In genomic region chr3:147915057-147915456, GRCh38 we compare ENCODE assay signal across 24 cellular contexts.
A peak's percentile ranks its signal among the peaks of the same experiment; 100 is the strongest.
DNase-seq lines count a peak whose midpoint lies in the region; ATAC-seq, FAIRE-seq and TF ChIP-seq lines count a peak whose summit lies in the region.
"Had no signal": no experiment of that assay in that cellular context is flagged by ENCODE, and none has a peak within 500 bp of the region (broad histone marks: within the 10 kb centered on the region; RNA-seq: fewer than 3 reads in every experiment).

No MANE protein-coding gene starts in this region.

- no peak overlapping the region for H2AK9ac ChIP-seq in IMR-90 (replicated peaks; ENCODE audit: low read depth, low read length, poor library complexity)

- H3K27ac ChIP-seq in IMR-90 (ENCODE audit: insufficient read depth, low read length) (no peak overlapping the region), GM12878 (ENCODE audit: control insufficient read depth, insufficient read depth) (no peak overlapping the region)
- H3K27ac ChIP-seq: C4-2B, hepatocyte, neural progenitor cell, WERI-Rb-1 had no signal

- H3K4me3 ChIP-seq in IMR-90 (ENCODE audit: insufficient read depth, low read depth, low read length) (no peak overlapping the region), GM12878 (no peak overlapping the region)
- H3K4me3 ChIP-seq: hepatocyte, neural progenitor cell had no signal

- H2BK20ac ChIP-seq in IMR-90 (ENCODE audit: low read depth, low read length), result no peak overlapping the region

- no peak overlapping the region for H3K56ac ChIP-seq in IMR-90 (ENCODE audit: extremely low read depth, insufficient read depth, low read length)

- H3K4me2 ChIP-seq in IMR-90 (ENCODE audit: low read depth, low read length), result no peak overlapping the region
- no peak overlapping the region for H3K4me2 ChIP-seq in GM12878 (ENCODE audit: control insufficient read depth, insufficient read depth)
- H3K4me2 ChIP-seq: hepatocyte, neural progenitor cell had no signal

- H3K4me1 ChIP-seq in IMR-90 (ENCODE audit: control insufficient read depth, insufficient read depth, low read length), result no peaks in the 10 kb centered on the region
- H3K4me1 ChIP-seq in GM12878 (ENCODE audit: control insufficient read depth, insufficient read depth, low read length), result no peaks in the 10 kb centered on the region
- H3K4me1 ChIP-seq: neural progenitor cell had no signal

- dilution Hi-C loops in IMR-90 (cut with HindIII; ENCODE audit: low sequenced_read_pairs, unreplicated experiment), result no loop called here

- no peak overlapping the region for H2AK5ac ChIP-seq in IMR-90 (ENCODE audit: low read depth, low read length)

- no peak overlapping the region for H2BK5ac ChIP-seq in IMR-90 (ENCODE audit: low read depth, low read length, poor library complexity, severe bottlenecking)

- H3K27me3 ChIP-seq in IMR-90 (ENCODE audit: control insufficient read depth, insufficient read depth, low read length) (no peaks in the 10 kb centered on the region), GM12878 (replicated peaks in 1 of 2; ENCODE audit: control insufficient read depth in 2 of 2, insufficient read depth in 2 of 2, low read length in 1 of 2) (no peaks in the 10 kb centered on the region)
- H3K27me3 ChIP-seq: hepatocyte, neural progenitor cell had no signal

- CTCF ChIA-PET in IMR-90 (lab: Yijun Ruan, JAX), result interaction anchor here (1.9 kb wide), 1 partner anchor 10 kb away, joined by 6 read pairs; no protein-coding TSS in a partner anchor
- CTCF ChIA-PET in GM12878 (lab: Yijun Ruan, JAX), result interaction anchor here (1.3 to 1.5 kb wide), 3 partner anchors 10 to 31 kb away, joined by 4 read pairs; no protein-coding TSS in a partner anchor
- CTCF ChIA-PET in activated CD8-positive, alpha-beta T cell treated with anti-CD3 and anti-CD28 coated beads, Interleukin-2, amount 10 ng/mL, durations not matched to agents 7 days and 5 days (lab: Charles Lee), result interaction anchor here (0.6 kb wide), 1 partner anchor 96 kb away, joined by 3 read pairs; no protein-coding TSS in a partner anchor

- no peak overlapping the region for H3K18ac ChIP-seq in IMR-90 (ENCODE audit: low read depth, low read length)

- BruUV-seq in IMR-90 (replicated peaks; lab: Mats Ljungman, UMichigan) (no TSS peak), GM12878 (replicated peaks; lab: Mats Ljungman, UMichigan) (no TSS peak)

- no peak overlapping the region for H3K4ac ChIP-seq in IMR-90 (ENCODE audit: low read depth, low read length)

- H3K14ac ChIP-seq in IMR-90 (replicated peaks; ENCODE audit: low read depth, low read length), result no peak overlapping the region

- in situ Hi-C loops in IMR-90 (cut with MboI; ENCODE audit: low sequenced_read_pairs), result no loop called here
- in situ Hi-C loops in GM12878 (cut with MboI), result no loop called here

- no peak overlapping the region for H3K4me3 Mint-ChIP-seq in activated CD8-positive, alpha-beta T cell treated with anti-CD3 and anti-CD28 coated beads, Interleukin-2, amount 10 ng/mL, durations not matched to agents 7 days and 5 days
- H3K4me3 Mint-ChIP-seq: activated CD4-positive, alpha-beta memory T cell treated with anti-CD3 and anti-CD28 coated beads, Interleukin-2, amount 10 ng/mL, durations not matched to agents 7 days and 5 days; activated naive CD8-positive, alpha-beta T cell; neural progenitor cell; stimulated activated naive CD8-positive, alpha-beta T cell treated with anti-CD3 and anti-CD28 coated beads, Interleukin-15, Interleukin-2, amounts not matched to agents 100 ng/mL and 50 ng/mL, for 24 hours; type B pancreatic cell had no signal

- no peaks in the 10 kb centered on the region for H4K20me1 ChIP-seq in IMR-90 (ENCODE audit: insufficient read depth, low read length)
- H4K20me1 ChIP-seq in GM12878 (ENCODE audit: control insufficient read depth, insufficient read depth), result no peaks in the 10 kb centered on the region

- no peak overlapping the region for H2BK15ac ChIP-seq in IMR-90 (ENCODE audit: low read depth, low read length)

- no peaks in the 10 kb centered on the region for H3K79me2 ChIP-seq in GM12878 (ENCODE audit: control insufficient read depth, insufficient read depth, low read length)
- H3K79me2 ChIP-seq: hepatocyte had no signal

- TF ChIP-seq CTCF in IMR-90 (conservative IDR thresholded peaks at IDR 0.05; ENCODE audit: low read depth, low read length) (no peak), GM12878 (IDR thresholded peaks at IDR 0.05 in 2 of 3, conservative IDR thresholded peaks at IDR 0.05 in 1 of 3; ENCODE audit: control insufficient read depth in 2 of 3, extremely low read depth in 1 of 3, insufficient read depth in 1 of 3, low read depth in 3 of 3, low read length in 3 of 3) (no peak)

- TF ChIP-seq RAD21 in IMR-90 (IDR thresholded peaks at IDR 0.05; ENCODE audit: low read length) (no peak), GM12878 (IDR thresholded peaks at IDR 0.05; ENCODE audit: insufficient read depth, low read depth, low read length) (no peak)

- H4K8ac ChIP-seq in IMR-90 (ENCODE audit: low read depth in 2 of 2, low read length in 2 of 2), result no peak overlapping the region

- H2BK120ac ChIP-seq in IMR-90 (ENCODE audit: low read depth, low read length), result no peak overlapping the region

- H3K23ac ChIP-seq in IMR-90 (ENCODE audit: low read depth, low read length), result no peak overlapping the region

- peaks cover 4% of the 10 kb centered on the region for H3K9me3 Mint-ChIP-seq in activated CD8-positive, alpha-beta T cell treated with anti-CD3 and anti-CD28 coated beads, Interleukin-2, amount 10 ng/mL, durations not matched to agents 7 days and 5 days (ENCODE audit: insufficient read depth)
- H3K9me3 Mint-ChIP-seq: activated CD4-positive, alpha-beta memory T cell treated with anti-CD3 and anti-CD28 coated beads, Interleukin-2, amount 10 ng/mL, durations not matched to agents 7 days and 5 days had no signal

- H3K79me1 ChIP-seq in IMR-90 (ENCODE audit: low read depth in 1 of 2, low read length in 2 of 2), result no peaks in the 10 kb centered on the region

- H2AFZ ChIP-seq in IMR-90 (replicated peaks; ENCODE audit: low read length, poor library complexity), result no peak overlapping the region
- H2AFZ ChIP-seq in GM12878 (ENCODE audit: control insufficient read depth, low read depth, low read length), result no peak overlapping the region
- H2AFZ ChIP-seq: neural progenitor cell had no signal

- no peaks in the 10 kb centered on the region for H3K36me3 ChIP-seq in IMR-90 (ENCODE audit: control insufficient read depth, insufficient read depth, low read length)
- H3K36me3 ChIP-seq in GM12878 (ENCODE audit: control insufficient read depth in 2 of 2, insufficient read depth in 2 of 2, low read length in 1 of 2), result no peaks in the 10 kb centered on the region
- H3K36me3 ChIP-seq: neural progenitor cell, WERI-Rb-1 had no signal

- RAD21 ChIA-PET in GM12878 (lab: Charles Lee; ENCODE audit: unreplicated experiment), result interaction anchor here (0.8 to 2.8 kb wide), 7 partner anchors 10 to 163 kb away, joined by 3 to 32 read pairs (median 4); no protein-coding TSS in a partner anchor

- DNase-seq in IMR-90, result peak; percentile 57
- DNase-seq in GM12878 (ENCODE audit: low read depth, low spot score), result no peak
- DNase-seq in stromal cell of bone marrow (ENCODE audit: low read depth), result peak; percentile 85
- no peak for DNase-seq in activated CD8-positive, alpha-beta T cell treated with anti-CD3 and anti-CD28 coated beads, Interleukin-2, amount 10 ng/mL, durations not matched to agents 7 days and 5 days
- no peak for DNase-seq in DMS79 treated with DMSO at 0.1 percent for 48 hours (lab: John Stamatoyannopoulos, UW)
- DNase-seq in HCEC 1CT, result no peak
- no peak for DNase-seq in GOT3 (lab: John Stamatoyannopoulos, UW)
- DNase-seq: activated CD4-positive, alpha-beta memory T cell treated with anti-CD3 and anti-CD28 coated beads, Interleukin-2, amount 10 ng/mL, durations not matched to agents 7 days and 5 days; activated T-cell treated with anti-CD3 and anti-CD28 coated beads, Interleukin-2, amount 50 U/mL, for 48 hours; caudate nucleus; effector CD8-positive, alpha-beta T cell; NCI-H1417 treated with DMSO at 0.1 percent for 48 hours; NCI-H2171; retina; SHP77; T-helper 1 cell; WERI-Rb-1 had no signal

- ATAC-seq in GM18870 (IDR thresholded peaks at IDR 0.05; ENCODE audit: unreplicated experiment) (peak; percentile 56), IMR-90 (ENCODE audit: low read depth) (no peak), GM12878 (peak; percentile 84)
- ATAC-seq in activated CD8-positive, alpha-beta T cell treated with anti-CD3 and anti-CD28 coated beads, Interleukin-2, amount 10 ng/mL, durations not matched to agents 7 days and 5 days, result no peak

- no peak for TF ChIP-seq POLR2A in IMR-90 (IDR thresholded peaks at IDR 0.05; ENCODE audit: low read depth, low read length)
- no peak for TF ChIP-seq POLR2A in GM12878 (IDR thresholded peaks at IDR 0.05; ENCODE audit: low read depth, low read length)

- 56% methylated on average over 4 of the region's 5 CpGs; no CpG with 5 or more reads in 1 of the 2 experiments for WGBS in IMR-90 (ENCODE audit: extremely low coverage in 2 of 2, insufficient read length in 1 of 2), 2 experiments
- WGBS in GM12878 (ENCODE audit: insufficient coverage, insufficient replicate concordance, low lambda C conversion rate, missing lambda C conversion rate), result 1% methylated on average over 5 of the region's 5 CpGs

- no peak overlapping the region for H4K91ac ChIP-seq in IMR-90 (ENCODE audit: insufficient read depth, low read depth, low read length)

- SMC1A ChIA-PET in GM12878 (lab: Charles Lee; ENCODE audit: uncharacterized antibody, unreplicated experiment), result interaction anchor here (0.6 to 4.5 kb wide), 11 partner anchors 10 to 262 kb away, joined by 3 to 45 read pairs (median 5); no protein-coding TSS in a partner anchor

- H4K5ac ChIP-seq in IMR-90 (ENCODE audit: low read depth, low read length), result no peak overlapping the region

- no peaks in the 10 kb centered on the region for H3K36me3 Mint-ChIP-seq in activated CD8-positive, alpha-beta T cell treated with anti-CD3 and anti-CD28 coated beads, Interleukin-2, amount 10 ng/mL, durations not matched to agents 7 days and 5 days (ENCODE audit: low read depth)
- H3K36me3 Mint-ChIP-seq: activated naive CD8-positive, alpha-beta T cell; type B pancreatic cell had no signal

- POLR2A ChIA-PET in IMR-90 (lab: Charles Lee; ENCODE audit: unreplicated experiment), result no interaction called here
- POLR2A ChIA-PET in GM12878 (lab: Charles Lee), result interaction anchor here (0.5 to 0.9 kb wide), 2 partner anchors 24 to 1910 kb away, joined by 3 read pairs; no protein-coding TSS in a partner anchor
- POLR2A ChIA-PET in activated CD8-positive, alpha-beta T cell treated with anti-CD3 and anti-CD28 coated beads, Interleukin-2, amount 10 ng/mL, durations not matched to agents 7 days and 5 days (lab: Charles Lee), result no interaction called here

- H3K4me1 Mint-ChIP-seq in activated CD8-positive, alpha-beta T cell treated with anti-CD3 and anti-CD28 coated beads, Interleukin-2, amount 10 ng/mL, durations not matched to agents 7 days and 5 days (ENCODE audit: low read depth), result no peaks in the 10 kb centered on the region
- H3K4me1 Mint-ChIP-seq: activated CD4-positive, alpha-beta memory T cell treated with anti-CD3 and anti-CD28 coated beads, Interleukin-2, amount 10 ng/mL, durations not matched to agents 7 days and 5 days; neural progenitor cell had no signal

- H3K27ac Mint-ChIP-seq in activated CD8-positive, alpha-beta T cell treated with anti-CD3 and anti-CD28 coated beads, Interleukin-2, amount 10 ng/mL, durations not matched to agents 7 days and 5 days, result no peak overlapping the region
- H3K27ac Mint-ChIP-seq: activated CD4-positive, alpha-beta memory T cell treated with anti-CD3 and anti-CD28 coated beads, Interleukin-2, amount 10 ng/mL, durations not matched to agents 7 days and 5 days; activated naive CD8-positive, alpha-beta T cell; neural progenitor cell; stimulated activated naive CD8-positive, alpha-beta T cell treated with anti-CD3 and anti-CD28 coated beads, Interleukin-15, Interleukin-2, amounts not matched to agents 100 ng/mL and 50 ng/mL, for 24 hours; type B pancreatic cell had no signal

- H3K9me3 ChIP-seq in IMR-90 (ENCODE audit: control insufficient read depth, insufficient read depth, low read length), result no peaks in the 10 kb centered on the region
- no peaks in the 10 kb centered on the region for H3K9me3 ChIP-seq in GM12878 (replicated peaks; ENCODE audit: control insufficient read depth, insufficient read depth, low read length)

- TF ChIP-seq EP300 in GM12878 (IDR thresholded peaks at IDR 0.05; ENCODE audit: borderline replicate concordance in 1 of 2, control insufficient read depth in 1 of 2, low read depth in 2 of 2, low read length in 2 of 2), result no peak

- intact Hi-C loops in IMR-90 (cut with micrococcal nuclease), result no loop called here
- intact Hi-C loops in GM12878 (cut with micrococcal nuclease; ENCODE audit: unreplicated experiment), result no loop called here

- no peaks in the 10 kb centered on the region for H3K9me1 ChIP-seq in IMR-90 (ENCODE audit: insufficient read depth, low read length)

- no peak for FAIRE-seq in GM12878 (lab: Jason Lieb, UNC)

- H3K27me3 Mint-ChIP-seq in activated CD8-positive, alpha-beta T cell treated with anti-CD3 and anti-CD28 coated beads, Interleukin-2, amount 10 ng/mL, durations not matched to agents 7 days and 5 days (ENCODE audit: low read depth), result no peaks in the 10 kb centered on the region
- H3K27me3 Mint-ChIP-seq: activated CD4-positive, alpha-beta memory T cell treated with anti-CD3 and anti-CD28 coated beads, Interleukin-2, amount 10 ng/mL, durations not matched to agents 7 days and 5 days; activated naive CD8-positive, alpha-beta T cell; stimulated activated naive CD8-positive, alpha-beta T cell treated with anti-CD3 and anti-CD28 coated beads, Interleukin-15, Interleukin-2, amounts not matched to agents 100 ng/mL and 50 ng/mL, for 24 hours; type B pancreatic cell had no signal

- no peak overlapping the region for H3K9ac ChIP-seq in IMR-90 (ENCODE audit: low read depth, low read length)
- no peak overlapping the region for H3K9ac ChIP-seq in GM12878 (ENCODE audit: control insufficient read depth, insufficient read depth, low read length)
- H3K9ac ChIP-seq: neural progenitor cell had no signal

Comparison
In these comparisons a context has a peak if more than half of its experiments do, and no peak if none do; other contexts are left out.
1. ATAC-seq: peak in GM18870 (single experiment) and GM12878 (single experiment); none in IMR-90 (single experiment) and activated CD8-positive, alpha-beta T cell treated with anti-CD3 and anti-CD28 coated beads, Interleukin-2, amount 10 ng/mL, durations not matched to agents 7 days and 5 days (single experiment).
2. DNase-seq: peak in IMR-90 (single experiment) and stromal cell of bone marrow (single experiment); none in GM12878 (single experiment), activated CD8-positive, alpha-beta T cell treated with anti-CD3 and anti-CD28 coated beads, Interleukin-2, amount 10 ng/mL, durations not matched to agents 7 days and 5 days (single experiment), DMS79 treated with DMSO at 0.1 percent for 48 hours (single experiment), HCEC 1CT (single experiment) and GOT3 (single experiment).